Comparison of ENCODE assay signal across 8 cellular contexts in genomic region chr12:64680235-64680634, GRCh38.
DNase-seq lines count a peak whose midpoint lies in the region; ATAC-seq and TF ChIP-seq lines count a peak whose summit lies in the region.

No MANE protein-coding gene starts in this region.

- 87% methylated on average over 4 of the region's 4 CpGs for WGBS in esophagus muscularis mucosa

- H3K4me1 ChIP-seq in HEK293 (ENCODE audit: control insufficient read depth, insufficient read depth, low read length), result peaks cover 38% of the 10 kb centered on the region
- peaks cover 75 to 92% (median 90%) of the 10 kb centered on the region in 4 donors for H3K4me1 ChIP-seq in esophagus muscularis mucosa
- H3K4me1 ChIP-seq in skeletal muscle satellite cell (ENCODE audit: control insufficient read depth, insufficient read depth, low read length), result peaks cover 39% of the 10 kb centered on the region

- peak overlapping the region; percentile 68 for H3K9ac ChIP-seq in skeletal muscle satellite cell (ENCODE audit: low read depth, low read length)

- H3K4me3 ChIP-seq in HEK293 (ENCODE audit: low read depth, low read length), result no peak overlapping the region
- peak overlapping the region in 3 of 4 donors; percentile 22 to 43 (median 33) for H3K4me3 ChIP-seq in esophagus muscularis mucosa
- H3K4me3 ChIP-seq in skeletal muscle satellite cell (ENCODE audit: low read length), result peak overlapping the region; percentile 33

- CTCF ChIA-PET in HEK293 (lab: Yijun Ruan, JAX), result interaction anchor here (0.6 to 4.7 kb wide), 4 partner anchors 17 to 1455 kb away, joined by 3 to 15 read pairs (median 6); no protein-coding TSS in a partner anchor

- POLR2A ChIA-PET in HEK293 (lab: Yijun Ruan, JAX), result interaction anchor here (1.0 to 1.3 kb wide), 3 partner anchors 14 to 97 kb away, joined by 3 to 5 read pairs (median 3); no protein-coding TSS in a partner anchor

- H3K27me3 ChIP-seq in esophagus muscularis mucosa (no peaks in the 10 kb centered on the region), skeletal muscle satellite cell (ENCODE audit: control insufficient read depth, insufficient read depth, low read length) (no peaks in the 10 kb centered on the region)

- no peak for TF ChIP-seq POLR2A in esophagus muscularis mucosa (IDR thresholded peaks at IDR 0.05; ENCODE audit: low read depth)

- DNase-seq in SHP77 treated with DMSO at 0.1 percent for 48 hours (lab: John Stamatoyannopoulos, UW), result peak; percentile 48
- DNase-seq in esophagus muscularis mucosa (ENCODE audit: extremely low spot score), result no peak
- DNase-seq in stimulated activated CD4-positive, alpha-beta T cell treated with anti-CD3 and anti-CD28 coated beads, Interleukin-2, amount 100 ng/mL, for 24 hours, result no peak

- H3K9me3 ChIP-seq in HEK293 (ENCODE audit: control insufficient read depth, insufficient read depth, low read depth, low read length) (no peaks in the 10 kb centered on the region), esophagus muscularis mucosa (no peaks in the 10 kb centered on the region), skeletal muscle satellite cell (replicated peaks; ENCODE audit: low read length) (no peaks in the 10 kb centered on the region)

- TF ChIP-seq EP300 in esophagus muscularis mucosa (IDR thresholded peaks at IDR 0.05), result no peak

- peaks cover 2 to 5% of the 10 kb centered on the region in 2 experiments; a peak in 2 of 3 replicates for H3K36me3 ChIP-seq in HEK293 (ENCODE audit: control insufficient read depth in 2 of 2, insufficient read depth in 1 of 2, low read length in 2 of 2)
- H3K36me3 ChIP-seq in esophagus muscularis mucosa, result peaks cover 0 to 2% (median 2%) of the 10 kb centered on the region in 4 donors
- H3K36me3 ChIP-seq in skeletal muscle satellite cell (ENCODE audit: insufficient read depth, low read length), result no peaks in the 10 kb centered on the region

- H3K4me2 ChIP-seq in skeletal muscle satellite cell (ENCODE audit: low read length), result peak overlapping the region; percentile 69

- ATAC-seq in GM18502 (IDR thresholded peaks at IDR 0.05; ENCODE audit: poor library complexity, unreplicated experiment), result no peak
- ATAC-seq in GM18907 (IDR thresholded peaks at IDR 0.05; ENCODE audit: unreplicated experiment), result no peak
- no peak for ATAC-seq in GM19023 (IDR thresholded peaks at IDR 0.05; ENCODE audit: unreplicated experiment)

- intact Hi-C loops in esophagus muscularis mucosa (cut with DNase I), result no loop called here

- TF ChIP-seq CTCF in HEK293 (tag by site-specific recombination; IDR thresholded peaks at IDR 0.05) (no peak), esophagus muscularis mucosa (IDR thresholded peaks at IDR 0.05) (no peak)

- H3K27ac ChIP-seq in HEK293 (ENCODE audit: extremely low read depth, low read depth, low read length), result peak overlapping the region; percentile 49
- peak overlapping the region; percentile 82 to 85 (median 83) for H3K27ac ChIP-seq in esophagus muscularis mucosa (replicated peaks in 1 of 4)

TF ChIP-seq in HEK293, 187 proteins besides CTCF, POLR2A, EP300 and RAD21:
- TF ChIP-seq MYNN (tag by site-specific recombination; IDR thresholded peaks at IDR 0.05; ENCODE audit: borderline replicate concordance), result no peak
- TF ChIP-seq ZNF747 (tag by site-specific recombination; IDR thresholded peaks at IDR 0.05), result no peak
- TF ChIP-seq HOXD13 (CRISPR knock-in tag; IDR thresholded peaks at IDR 0.05; ENCODE audit: borderline replicate concordance), result no peak
- no peak for TF ChIP-seq ZIC2 (tag by site-specific recombination; IDR thresholded peaks at IDR 0.05)
- TF ChIP-seq ZSCAN5A (tag by site-specific recombination; IDR thresholded peaks at IDR 0.05), result no peak
- no peak for TF ChIP-seq ZNF23 (tag by site-specific recombination; IDR thresholded peaks at IDR 0.05; ENCODE audit: borderline replicate concordance)
- no peak for TF ChIP-seq ZNF473 (tag by site-specific recombination; IDR thresholded peaks at IDR 0.05)
- TF ChIP-seq SETDB1 (IDR thresholded peaks at IDR 0.05; ENCODE audit: insufficient read length, low read length), result no peak
- TF ChIP-seq PRDM1 (tag by site-specific recombination; IDR thresholded peaks at IDR 0.05), result no peak
- no peak for TF ChIP-seq ZSCAN16 (tag by site-specific recombination; IDR thresholded peaks at IDR 0.05)
- TF ChIP-seq ZNF202 (tag by site-specific recombination; IDR thresholded peaks at IDR 0.05; ENCODE audit: borderline replicate concordance), result no peak
- no peak for TF ChIP-seq ZNF645 (tag by site-specific recombination; IDR thresholded peaks at IDR 0.05)
- no peak for TF ChIP-seq ZNF140 (tag by site-specific recombination; IDR thresholded peaks at IDR 0.05)
- TF ChIP-seq ZBTB49 (tag by site-specific recombination; IDR thresholded peaks at IDR 0.05; ENCODE audit: low read depth), result no peak
- no peak for TF ChIP-seq ZNF701 (tag by site-specific recombination; IDR thresholded peaks at IDR 0.05)
- TF ChIP-seq GLIS2 (tag by site-specific recombination; IDR thresholded peaks at IDR 0.05), result no peak
- no peak for TF ChIP-seq IKZF3 (tag by site-specific recombination; IDR thresholded peaks at IDR 0.05)
- TF ChIP-seq ZNF394 (tag by site-specific recombination; IDR thresholded peaks at IDR 0.05; ENCODE audit: borderline replicate concordance), result no peak
